12 cellular contexts compared by ENCODE assay signal in the genomic region with DNA sequence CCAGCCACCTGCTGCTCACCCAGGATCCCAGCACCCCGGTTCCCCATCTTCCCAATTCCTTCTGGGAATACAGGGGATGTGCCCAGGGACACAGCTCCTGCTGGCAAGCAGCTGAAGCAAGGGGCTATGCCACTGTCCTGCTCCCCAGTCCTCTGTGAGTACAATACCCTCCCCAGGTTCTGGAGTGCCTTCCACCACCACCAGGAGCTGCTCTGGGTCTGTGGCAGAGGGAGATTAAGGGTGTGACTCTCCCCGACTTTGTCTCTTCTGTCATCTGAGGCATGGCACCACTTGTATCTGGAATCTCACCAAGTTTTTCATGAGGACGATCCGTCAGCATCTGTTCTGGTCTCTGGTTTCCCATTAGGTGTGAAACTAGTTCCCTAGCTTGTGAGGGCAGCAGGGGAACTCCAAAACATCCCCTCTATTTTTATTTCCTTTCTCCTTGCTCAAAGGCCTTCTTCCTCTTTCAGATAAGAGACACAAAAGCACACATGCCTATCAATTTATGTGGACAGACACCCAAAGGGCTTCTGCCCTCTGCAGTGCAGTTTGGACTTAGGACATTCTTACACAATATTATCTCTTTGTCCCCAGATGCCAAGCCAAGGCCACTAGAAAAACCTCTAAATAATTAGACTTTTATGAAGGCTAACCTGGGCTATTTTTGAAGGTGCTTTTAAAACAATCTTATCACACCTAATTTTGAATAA. TPM values are rescaled to one million over a fixed set of nuclear protein-coding genes. Genes with fewer than 3 reads are reported as not detected.
DNase-seq lines count a peak whose midpoint lies in the region; ATAC-seq and TF ChIP-seq lines count a peak whose summit lies in the region.
"Had no signal": no experiment of that assay in that cellular context is flagged by ENCODE, and none has a peak within 500 bp of the region (broad histone marks: within the 10 kb centered on the region; RNA-seq: fewer than 3 reads in every experiment).

No MANE protein-coding gene starts in this region.

- POLR2A ChIA-PET in activated CD4-positive, alpha-beta memory T cell treated with anti-CD3 and anti-CD28 coated beads for 36 hours (lab: Charles Lee), result no interaction called here

- H3K4me3 Mint-ChIP-seq in activated naive CD4-positive, alpha-beta T cell treated with anti-CD3 and anti-CD28 coated beads for 36 hours, result no peak overlapping the region
- H3K4me3 Mint-ChIP-seq in activated CD4-positive, alpha-beta memory T cell treated with anti-CD3 and anti-CD28 coated beads for 36 hours, result no peak overlapping the region
- H3K4me3 Mint-ChIP-seq: CD4-positive, CD25-positive, alpha-beta regulatory T cell had no signal

- CTCF ChIA-PET in activated naive CD4-positive, alpha-beta T cell treated with anti-CD3 and anti-CD28 coated beads for 36 hours (lab: Charles Lee), result no interaction called here
- CTCF ChIA-PET in activated CD4-positive, alpha-beta memory T cell treated with anti-CD3 and anti-CD28 coated beads for 36 hours (lab: Charles Lee), result no interaction called here

- TF ChIP-seq POLR2A in heart left ventricle (IDR thresholded peaks at IDR 0.05), result no peak

- H3K36me3 ChIP-seq in heart left ventricle, result peaks cover 0 to 29% (median 11%) of the 10 kb centered on the region in 9 donors

- H3K27ac Mint-ChIP-seq in activated naive CD4-positive, alpha-beta T cell treated with anti-CD3 and anti-CD28 coated beads, Interleukin-2, amount 50 U/mL, for 72 hours, result peak overlapping the region; percentile 24 to 69
- H3K27ac Mint-ChIP-seq in activated naive CD4-positive, alpha-beta T cell treated with anti-CD3 and anti-CD28 coated beads for 36 hours, result no peak overlapping the region
- no peak overlapping the region for H3K27ac Mint-ChIP-seq in activated CD4-positive, alpha-beta memory T cell treated with anti-CD3 and anti-CD28 coated beads for 36 hours

- peaks cover 0 to 3% of the 10 kb centered on the region in 2 donors for H3K9me3 Mint-ChIP-seq in activated naive CD4-positive, alpha-beta T cell treated with anti-CD3 and anti-CD28 coated beads, Interleukin-2, amount 50 U/mL, for 72 hours
- no peaks in the 10 kb centered on the region for H3K9me3 Mint-ChIP-seq in activated naive CD4-positive, alpha-beta T cell treated with anti-CD3 and anti-CD28 coated beads for 36 hours
- H3K9me3 Mint-ChIP-seq in activated CD4-positive, alpha-beta memory T cell treated with anti-CD3 and anti-CD28 coated beads for 36 hours, result no peaks in the 10 kb centered on the region

- peak in 9 of 12 donors; percentile 22 to 50 (median 35) for TF ChIP-seq CTCF in heart left ventricle (IDR thresholded peaks at IDR 0.05)

- intact Hi-C loops in activated naive CD4-positive, alpha-beta T cell treated with anti-CD3 and anti-CD28 coated beads for 36 hours (cut with micrococcal nuclease), result no loop called here
- intact Hi-C loops in heart left ventricle (cut with DNase I), result no loop called here
- intact Hi-C loops in activated CD4-positive, alpha-beta memory T cell treated with anti-CD3 and anti-CD28 coated beads for 36 hours (cut with micrococcal nuclease), result no loop called here

- H3K27me3 ChIP-seq in heart left ventricle, result no peaks in the 10 kb centered on the region
- H3K27me3 ChIP-seq: tibial nerve had no signal

- peaks cover 0 to 34% (median 15%) of the 10 kb centered on the region in 12 donors for H3K4me1 ChIP-seq in heart left ventricle

- H3K4me1 Mint-ChIP-seq in activated naive CD4-positive, alpha-beta T cell treated with anti-CD3 and anti-CD28 coated beads for 36 hours (ENCODE audit: low read depth), result no peaks in the 10 kb centered on the region
- no peaks in the 10 kb centered on the region for H3K4me1 Mint-ChIP-seq in activated CD4-positive, alpha-beta memory T cell treated with anti-CD3 and anti-CD28 coated beads for 36 hours (ENCODE audit: low read depth)

- DNase-seq in activated naive CD4-positive, alpha-beta T cell treated with anti-CD3 and anti-CD28 coated beads, Interleukin-2, amount 50 U/mL, for 72 hours (ENCODE audit: low spot score in 2 of 2), result no peak
- DNase-seq in activated naive CD4-positive, alpha-beta T cell treated with anti-CD3 and anti-CD28 coated beads for 36 hours, result no peak
- DNase-seq in OCI-M1 (lab: John Stamatoyannopoulos, UW) (peak; percentile 92), heart left ventricle (peak in 4 of 5 donors; percentile 25 to 45 (median 34)), NCI-H2081 (lab: John Stamatoyannopoulos, UW) (no peak)
- DNase-seq in activated CD4-positive, alpha-beta memory T cell treated with anti-CD3 and anti-CD28 coated beads for 36 hours, result no peak
- DNase-seq: CD4-positive, CD25-positive, alpha-beta regulatory T cell; retina had no signal

- no peaks in the 10 kb centered on the region for H3K27me3 Mint-ChIP-seq in activated naive CD4-positive, alpha-beta T cell treated with anti-CD3 and anti-CD28 coated beads for 36 hours (ENCODE audit: low read depth)
- no peaks in the 10 kb centered on the region for H3K27me3 Mint-ChIP-seq in activated CD4-positive, alpha-beta memory T cell treated with anti-CD3 and anti-CD28 coated beads for 36 hours
- H3K27me3 Mint-ChIP-seq: CD4-positive, CD25-positive, alpha-beta regulatory T cell had no signal

- H3K27ac ChIP-seq in heart left ventricle, result peak overlapping the region in 7 of 12 donors; percentile 9 to 66 (median 28)
- H3K27ac ChIP-seq: epithelial cell of prostate, tibial nerve had no signal

- ATAC-seq in activated naive CD4-positive, alpha-beta T cell treated with anti-CD3 and anti-CD28 coated beads, Interleukin-2, amount 50 U/mL, for 72 hours, result no peak
- peak; percentile 57 to 89 (median 85) for ATAC-seq in heart left ventricle
- no peak for ATAC-seq in HG03439 (IDR thresholded peaks at IDR 0.05; ENCODE audit: unreplicated experiment)
- no peak for ATAC-seq in HG03139 (IDR thresholded peaks at IDR 0.05; ENCODE audit: unreplicated experiment)

- 29 to 35% (median 33%) methylated on average over 4 of the region's 4 CpGs for WGBS in heart left ventricle, 4 donors

- no peak overlapping the region for H3K4me3 ChIP-seq in heart left ventricle
- H3K4me3 ChIP-seq: tibial nerve had no signal

- H3K36me3 Mint-ChIP-seq in activated naive CD4-positive, alpha-beta T cell treated with anti-CD3 and anti-CD28 coated beads, Interleukin-2, amount 50 U/mL, for 72 hours, result no peaks in the 10 kb centered on the region
- no peaks in the 10 kb centered on the region for H3K36me3 Mint-ChIP-seq in activated naive CD4-positive, alpha-beta T cell treated with anti-CD3 and anti-CD28 coated beads for 36 hours (ENCODE audit: low read depth)
- H3K36me3 Mint-ChIP-seq in activated CD4-positive, alpha-beta memory T cell treated with anti-CD3 and anti-CD28 coated beads for 36 hours, result no peaks in the 10 kb centered on the region

- peaks cover 0 to 10% (median 0%) of the 10 kb centered on the region in 12 donors for H3K9me3 ChIP-seq in heart left ventricle

RNA-seq across cellular contexts. Expression of a gene that starts 26.8 kb away (rescaled TPM):
- 10 to 100 TPM; 18.0 to 40.4 TPM for total RNA-seq in activated naive CD4-positive, alpha-beta T cell treated with anti-CD3 and anti-CD28 coated beads, Interleukin-2, amount 50 U/mL, for 72 hours
- total RNA-seq in activated naive CD4-positive, alpha-beta T cell treated with anti-CD3 and anti-CD28 coated beads for 36 hours, result 1 to 10 TPM; 5.4 to 6.2 TPM
- total RNA-seq in heart left ventricle, result 100 to 1,000 TPM in 7 of 9 donors, 10 to 100 TPM in 2; 94.7 to 122 (median 105) TPM
- polyA plus RNA-seq in heart left ventricle, result 100 to 1,000 TPM in 1 of 2 donors, 10 to 100 TPM in 1; 86.6 to 209 TPM
- total RNA-seq in activated CD4-positive, alpha-beta memory T cell treated with anti-CD3 and anti-CD28 coated beads for 36 hours, result 10 to 100 TPM in 1 of 2 experiments, 1 to 10 TPM in 1; 8.7 to 10.1 TPM

Comparison
In these comparisons a context has a peak if more than half of its experiments do, and no peak if none do; other contexts are left out.
1. H3K27ac Mint-ChIP-seq: peak in activated naive CD4-positive, alpha-beta T cell treated with anti-CD3 and anti-CD28 coated beads, Interleukin-2, amount 50 U/mL, for 72 hours (2 of 2); none in activated naive CD4-positive, alpha-beta T cell treated with anti-CD3 and anti-CD28 coated beads for 36 hours (single experiment) and activated CD4-positive, alpha-beta memory T cell treated with anti-CD3 and anti-CD28 coated beads for 36 hours (single experiment).
2. ATAC-seq: peak in heart left ventricle (4 of 4); none in activated naive CD4-positive, alpha-beta T cell treated with anti-CD3 and anti-CD28 coated beads, Interleukin-2, amount 50 U/mL, for 72 hours (0 of 2), HG03439 (single experiment) and HG03139 (single experiment).
3. DNase-seq: peak in OCI-M1 (single experiment) and heart left ventricle (4 of 5); none in activated naive CD4-positive, alpha-beta T cell treated with anti-CD3 and anti-CD28 coated beads, Interleukin-2, amount 50 U/mL, for 72 hours (0 of 2), activated naive CD4-positive, alpha-beta T cell treated with anti-CD3 and anti-CD28 coated beads for 36 hours (single experiment), NCI-H2081 (0 of 2) and activated CD4-positive, alpha-beta memory T cell treated with anti-CD3 and anti-CD28 coated beads for 36 hours (single experiment).